18 cellular contexts compared by ENCODE assay signal in genomic region chr1:73359001-73359400, GRCh38.
DNase-seq lines count a peak whose midpoint lies in the region; ATAC-seq and TF ChIP-seq lines count a peak whose summit lies in the region.
"Had no signal": no experiment of that assay in that cellular context is flagged by ENCODE, and none has a peak within 500 bp of the region (broad histone marks: within the 10 kb centered on the region; RNA-seq: fewer than 3 reads in every experiment).

No MANE protein-coding gene starts in this region.

- no peaks in the 10 kb centered on the region for H3K4me1 Mint-ChIP-seq in GM23338
- H3K4me1 Mint-ChIP-seq in nephron = no peaks in the 10 kb centered on the region
- H3K4me1 Mint-ChIP-seq: CD4-positive, CD25-positive, alpha-beta regulatory T cell had no signal

- no peak for DNase-seq in GM23338 (ENCODE audit: low spot score)
- DNase-seq in NCI-H146 treated with DMSO at 0.1 percent for 48 hours (lab: John Stamatoyannopoulos, UW; ENCODE audit: unreplicated experiment) = peak; percentile 59
- peak; percentile 91 for DNase-seq in OCI-M1 (lab: John Stamatoyannopoulos, UW)
- no peak for DNase-seq in putamen (ENCODE audit: low spot score)
- DNase-seq: BE2C; CD4-positive, CD25-positive, alpha-beta regulatory T cell; COR-L47; DMS79; HCEC 1CT; Karpas-422; NCI-H2029; NCI-H446; Peyer's patch; T-helper 1 cell had no signal

- H3K4me3 ChIP-seq in GM23338 = no peak overlapping the region
- H3K4me3 ChIP-seq: A549, Peyer's patch had no signal

- H3K9me3 Mint-ChIP-seq in GM23338 (no peaks in the 10 kb centered on the region), nephron (no peaks in the 10 kb centered on the region)

- H3K4me2 ChIP-seq in GM23338 = no peak overlapping the region
- H3K4me2 ChIP-seq: A549 had no signal

- no peaks in the 10 kb centered on the region for H3F3A ChIP-seq in GM23338 (replicated peaks; ENCODE audit: low read depth)

- TF ChIP-seq CTCF in GM23338 (conservative IDR thresholded peaks at IDR 0.05; ENCODE audit: low read depth in 2 of 2) = no peak
- TF ChIP-seq CTCF in nephron (IDR thresholded peaks at IDR 0.05; ENCODE audit: unreplicated experiment in 3 of 3) = no peak

- no peaks in the 10 kb centered on the region for H3K36me3 Mint-ChIP-seq in GM23338 (ENCODE audit: low read depth)
- H3K36me3 Mint-ChIP-seq in nephron (ENCODE audit: low read depth) = no peaks in the 10 kb centered on the region
- H3K36me3 Mint-ChIP-seq: CD4-positive, CD25-positive, alpha-beta regulatory T cell had no signal

- no peak overlapping the region for H3K27ac ChIP-seq in GM23338 (ENCODE audit: low read depth)
- H3K27ac ChIP-seq: A549, Peyer's patch had no signal

- H4K20me1 ChIP-seq in GM23338 (replicated peaks; ENCODE audit: insufficient read depth) = no peaks in the 10 kb centered on the region

- no peaks in the 10 kb centered on the region for H3K36me3 ChIP-seq in GM23338 (ENCODE audit: insufficient read depth)
- H3K36me3 ChIP-seq: BE2C, Peyer's patch had no signal

- H3K4me3 Mint-ChIP-seq in GM23338 (no peak overlapping the region), nephron (peak overlapping the region in 2 of 3 experiments; percentile 4 to 6)
- H3K4me3 Mint-ChIP-seq: CD4-positive, CD25-positive, alpha-beta regulatory T cell had no signal

- H3K9me2 ChIP-seq in GM23338 (ENCODE audit: insufficient read depth) = no peaks in the 10 kb centered on the region

- no peaks in the 10 kb centered on the region for H3K79me2 ChIP-seq in GM23338 (replicated peaks; ENCODE audit: insufficient read depth)

- no peaks in the 10 kb centered on the region for H3K27me3 ChIP-seq in GM23338 (ENCODE audit: insufficient read depth)
- H3K27me3 ChIP-seq: BE2C, Peyer's patch had no signal

- H3K27ac Mint-ChIP-seq in GM23338 (no peak overlapping the region), nephron (peak overlapping the region in 2 of 3 experiments; percentile 59 to 80)
- H3K27ac Mint-ChIP-seq: CD4-positive, CD25-positive, alpha-beta regulatory T cell had no signal

- peak overlapping the region; percentile 19; the same call in 1 of the 2 replicates for H2AFZ ChIP-seq in GM23338

- ATAC-seq in GM23338 (no peak), HG03097 (IDR thresholded peaks at IDR 0.05; ENCODE audit: low FRiP score, unreplicated experiment) (no peak), HG02798 (IDR thresholded peaks at IDR 0.05; ENCODE audit: poor library complexity, unreplicated experiment) (no peak)
- ATAC-seq: A549 had no signal

- H3K4me1 ChIP-seq in GM23338 (ENCODE audit: insufficient read depth) = no peaks in the 10 kb centered on the region
- H3K4me1 ChIP-seq: A549, BE2C, Peyer's patch had no signal

- H3K27me3 Mint-ChIP-seq in GM23338 (ENCODE audit: insufficient read depth, low read depth, poor library complexity) = no peaks in the 10 kb centered on the region
- no peaks in the 10 kb centered on the region for H3K27me3 Mint-ChIP-seq in nephron (ENCODE audit: low read depth)
- H3K27me3 Mint-ChIP-seq: CD4-positive, CD25-positive, alpha-beta regulatory T cell had no signal

TF ChIP-seq in GM23338, 12 proteins besides CTCF, POLR2A, EP300 and RAD21:
- TF ChIP-seq ZNF331 (CRISPR knock-in tag; IDR thresholded peaks at IDR 0.05; ENCODE audit: low read depth) (no peak), EZH2phosphoT487 (IDR thresholded peaks at IDR 0.05; ENCODE audit: unreplicated experiment) (no peak), NANOG (IDR thresholded peaks at IDR 0.05; ENCODE audit: borderline replicate concordance) (no peak)
- TF ChIP-seq, protein P1, sequence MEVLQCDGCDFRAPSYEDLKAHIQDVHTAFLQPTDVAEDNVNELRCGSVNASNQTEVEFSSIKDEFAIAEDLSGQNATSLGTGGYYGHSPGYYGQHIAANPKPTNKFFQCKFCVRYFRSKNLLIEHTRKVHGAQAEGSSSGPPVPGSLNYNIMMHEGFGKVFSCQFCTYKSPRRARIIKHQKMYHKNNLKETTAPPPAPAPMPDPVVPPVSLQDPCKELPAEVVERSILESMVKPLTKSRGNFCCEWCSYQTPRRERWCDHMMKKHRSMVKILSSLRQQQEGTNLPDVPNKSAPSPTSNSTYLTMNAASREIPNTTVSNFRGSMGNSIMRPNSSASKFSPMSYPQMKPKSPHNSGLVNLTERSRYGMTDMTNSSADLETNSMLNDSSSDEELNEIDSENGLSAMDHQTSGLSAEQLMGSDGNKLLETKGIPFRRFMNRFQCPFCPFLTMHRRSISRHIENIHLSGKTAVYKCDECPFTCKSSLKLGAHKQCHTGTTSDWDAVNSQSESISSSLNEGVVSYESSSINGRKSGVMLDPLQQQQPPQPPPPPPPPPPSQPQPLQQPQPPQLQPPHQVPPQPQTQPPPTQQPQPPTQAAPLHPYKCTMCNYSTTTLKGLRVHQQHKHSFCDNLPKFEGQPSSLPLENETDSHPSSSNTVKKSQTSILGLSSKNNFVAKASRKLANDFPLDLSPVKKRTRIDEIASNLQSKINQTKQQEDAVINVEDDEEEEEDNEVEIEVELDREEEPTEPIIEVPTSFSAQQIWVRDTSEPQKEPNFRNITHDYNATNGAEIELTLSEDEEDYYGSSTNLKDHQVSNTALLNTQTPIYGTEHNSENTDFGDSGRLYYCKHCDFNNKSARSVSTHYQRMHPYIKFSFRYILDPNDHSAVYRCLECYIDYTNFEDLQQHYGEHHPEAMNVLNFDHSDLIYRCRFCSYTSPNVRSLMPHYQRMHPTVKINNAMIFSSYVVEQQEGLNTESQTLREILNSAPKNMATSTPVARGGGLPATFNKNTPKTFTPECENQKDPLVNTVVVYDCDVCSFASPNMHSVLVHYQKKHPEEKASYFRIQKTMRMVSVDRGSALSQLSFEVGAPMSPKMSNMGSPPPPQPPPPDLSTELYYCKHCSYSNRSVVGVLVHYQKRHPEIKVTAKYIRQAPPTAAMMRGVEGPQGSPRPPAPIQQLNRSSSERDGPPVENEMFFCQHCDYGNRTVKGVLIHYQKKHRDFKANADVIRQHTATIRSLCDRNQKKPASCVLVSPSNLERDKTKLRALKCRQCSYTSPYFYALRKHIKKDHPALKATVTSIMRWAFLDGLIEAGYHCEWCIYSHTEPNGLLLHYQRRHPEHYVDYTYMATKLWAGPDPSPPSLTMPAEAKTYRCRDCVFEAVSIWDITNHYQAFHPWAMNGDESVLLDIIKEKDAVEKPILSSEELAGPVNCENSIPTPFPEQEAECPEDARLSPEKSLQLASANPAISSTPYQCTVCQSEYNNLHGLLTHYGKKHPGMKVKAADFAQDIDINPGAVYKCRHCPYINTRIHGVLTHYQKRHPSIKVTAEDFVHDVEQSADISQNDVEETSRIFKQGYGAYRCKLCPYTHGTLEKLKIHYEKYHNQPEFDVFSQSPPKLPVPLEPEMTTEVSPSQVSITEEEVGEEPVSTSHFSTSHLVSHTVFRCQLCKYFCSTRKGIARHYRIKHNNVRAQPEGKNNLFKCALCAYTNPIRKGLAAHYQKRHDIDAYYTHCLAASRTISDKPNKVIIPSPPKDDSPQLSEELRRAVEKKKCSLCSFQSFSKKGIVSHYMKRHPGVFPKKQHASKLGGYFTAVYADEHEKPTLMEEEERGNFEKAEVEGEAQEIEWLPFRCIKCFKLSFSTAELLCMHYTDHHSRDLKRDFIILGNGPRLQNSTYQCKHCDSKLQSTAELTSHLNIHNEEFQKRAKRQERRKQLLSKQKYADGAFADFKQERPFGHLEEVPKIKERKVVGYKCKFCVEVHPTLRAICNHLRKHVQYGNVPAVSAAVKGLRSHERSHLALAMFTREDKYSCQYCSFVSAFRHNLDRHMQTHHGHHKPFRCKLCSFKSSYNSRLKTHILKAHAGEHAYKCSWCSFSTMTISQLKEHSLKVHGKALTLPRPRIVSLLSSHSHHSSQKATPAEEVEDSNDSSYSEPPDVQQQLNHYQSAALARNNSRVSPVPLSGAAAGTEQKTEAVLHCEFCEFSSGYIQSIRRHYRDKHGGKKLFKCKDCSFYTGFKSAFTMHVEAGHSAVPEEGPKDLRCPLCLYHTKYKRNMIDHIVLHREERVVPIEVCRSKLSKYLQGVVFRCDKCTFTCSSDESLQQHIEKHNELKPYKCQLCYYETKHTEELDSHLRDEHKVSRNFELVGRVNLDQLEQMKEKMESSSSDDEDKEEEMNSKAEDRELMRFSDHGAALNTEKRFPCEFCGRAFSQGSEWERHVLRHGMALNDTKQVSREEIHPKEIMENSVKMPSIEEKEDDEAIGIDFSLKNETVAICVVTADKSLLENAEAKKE (CRISPR knock-in tag; IDR thresholded peaks at IDR 0.05) = no peak

Comparison
In these comparisons a context has a peak if more than half of its experiments do, and no peak if none do; other contexts are left out.
1. DNase-seq: peak in NCI-H146 treated with DMSO at 0.1 percent for 48 hours (single experiment) and OCI-M1 (single experiment); none in GM23338 (single experiment) and putamen (single experiment).